In the genomic region with DNA sequence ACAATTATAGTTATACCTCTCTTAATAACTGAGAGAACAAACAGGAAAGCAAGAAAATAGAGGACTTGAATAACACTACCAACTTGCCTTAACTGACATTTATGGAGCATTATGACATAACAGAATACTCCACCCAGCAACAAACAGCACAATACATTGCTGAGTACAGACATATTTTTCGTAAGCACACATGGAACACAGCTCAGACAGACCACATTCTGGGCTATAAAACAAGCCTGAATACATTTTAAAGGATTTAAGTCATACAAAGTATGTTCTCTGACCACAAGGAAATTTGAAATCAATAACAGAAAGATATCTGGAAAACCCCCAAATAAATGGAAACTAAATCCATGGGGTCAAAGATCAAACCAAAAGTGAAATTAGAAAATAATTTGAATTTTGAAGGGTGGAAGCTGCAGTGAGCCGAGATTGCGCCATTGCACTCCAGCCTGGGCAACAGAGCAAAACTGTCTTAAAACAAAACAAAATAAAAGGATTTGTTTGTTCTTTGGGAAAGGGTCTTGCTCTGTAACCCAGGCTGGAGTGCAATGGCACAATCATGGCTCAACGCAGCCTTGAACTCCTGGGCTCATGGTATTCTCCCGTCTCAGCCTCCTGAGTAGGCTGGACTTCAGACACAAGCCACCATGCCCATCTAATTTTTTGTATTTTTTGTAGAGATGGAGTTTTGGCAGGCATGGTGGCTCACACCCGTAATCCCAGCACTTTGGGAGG, we compare ENCODE assay signal across 1 cellular context.
TF ChIP-seq lines count a peak whose summit lies in the region.

No MANE protein-coding gene starts in this region.

TF ChIP-seq in HepG2, 621 proteins besides CTCF, POLR2A, EP300 and RAD21 (continued from another document):
- TF ChIP-seq, protein P1, sequence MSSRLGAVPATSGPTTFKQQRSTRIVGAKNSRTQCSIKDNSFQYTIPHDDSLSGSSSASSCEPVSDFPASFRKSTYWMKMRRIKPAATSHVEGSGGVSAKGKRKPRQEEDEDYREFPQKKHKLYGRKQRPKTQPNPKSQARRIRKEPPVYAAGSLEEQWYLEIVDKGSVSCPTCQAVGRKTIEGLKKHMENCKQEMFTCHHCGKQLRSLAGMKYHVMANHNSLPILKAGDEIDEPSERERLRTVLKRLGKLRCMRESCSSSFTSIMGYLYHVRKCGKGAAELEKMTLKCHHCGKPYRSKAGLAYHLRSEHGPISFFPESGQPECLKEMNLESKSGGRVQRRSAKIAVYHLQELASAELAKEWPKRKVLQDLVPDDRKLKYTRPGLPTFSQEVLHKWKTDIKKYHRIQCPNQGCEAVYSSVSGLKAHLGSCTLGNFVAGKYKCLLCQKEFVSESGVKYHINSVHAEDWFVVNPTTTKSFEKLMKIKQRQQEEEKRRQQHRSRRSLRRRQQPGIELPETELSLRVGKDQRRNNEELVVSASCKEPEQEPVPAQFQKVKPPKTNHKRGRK (CRISPR knock-in tag; IDR thresholded peaks at IDR 0.05) = no peak
- TF ChIP-seq MED1 (CRISPR knock-in tag; IDR thresholded peaks at IDR 0.05) (peak; percentile 19; the same call in 1 of the 2 replicates), GZF1 (CRISPR knock-in tag; IDR thresholded peaks at IDR 0.05) (no peak), ZNF225 (CRISPR knock-in tag; IDR thresholded peaks at IDR 0.05) (no peak), ZNF777 (CRISPR knock-in tag; IDR thresholded peaks at IDR 0.05) (no peak), ASH2L (IDR thresholded peaks at IDR 0.05; ENCODE audit: insufficient read length, low read depth, low read length) (no peak), ZNF644 (CRISPR knock-in tag; IDR thresholded peaks at IDR 0.05; ENCODE audit: low read depth) (peak; percentile 78), ZMYM2 (CRISPR knock-in tag; IDR thresholded peaks at IDR 0.05) (0 out of 2 replicates have a peak, but pooled peaks have one; percentile 40), SETDB1 (CRISPR knock-in tag; IDR thresholded peaks at IDR 0.05; ENCODE audit: borderline replicate concordance) (no peak), ZNF451 (CRISPR knock-in tag; IDR thresholded peaks at IDR 0.05) (no peak), ZNF616 (CRISPR knock-in tag; IDR thresholded peaks at IDR 0.05; ENCODE audit: low read depth) (no peak), ZFP41 (CRISPR knock-in tag; IDR thresholded peaks at IDR 0.05; ENCODE audit: borderline replicate concordance) (no peak), HMG20A (CRISPR knock-in tag; IDR thresholded peaks at IDR 0.05; ENCODE audit: borderline replicate concordance) (0 out of 2 replicates have a peak, but pooled peaks have one; percentile 34), ZNF569 (CRISPR knock-in tag; IDR thresholded peaks at IDR 0.05; ENCODE audit: borderline replicate concordance) (no peak), ZBTB3 (CRISPR knock-in tag; IDR thresholded peaks at IDR 0.05; ENCODE audit: borderline replicate concordance, low read depth) (no peak), RCOR2 (CRISPR knock-in tag; IDR thresholded peaks at IDR 0.05) (peak; percentile 60; the same call in 1 of the 2 replicates), THYN1 (CRISPR knock-in tag; IDR thresholded peaks at IDR 0.05; ENCODE audit: borderline replicate concordance, low read depth) (no peak), SOX13 (IDR thresholded peaks at IDR 0.05) (no peak), SOX13 (CRISPR knock-in tag; conservative IDR thresholded peaks at IDR 0.05 in 1 of 2, IDR thresholded peaks at IDR 0.05 in 1 of 2) (peak in 1 of 2 experiments; percentile 54; a peak in 2 of 4 replicates), BRCA1 (CRISPR knock-in tag; IDR thresholded peaks at IDR 0.05) (no peak), ZNF331 (CRISPR knock-in tag; IDR thresholded peaks at IDR 0.05) (0 out of 2 replicates have a peak, but pooled peaks have one; percentile 15), ZFP36L2 (CRISPR knock-in tag; IDR thresholded peaks at IDR 0.05) (no peak), GATAD2A (CRISPR knock-in tag; IDR thresholded peaks at IDR 0.05) (peak; percentile 73), ZMYM4 (CRISPR knock-in tag; IDR thresholded peaks at IDR 0.05) (0 out of 2 replicates have a peak, but pooled peaks have one; percentile 24), ADNP (CRISPR knock-in tag; IDR thresholded peaks at IDR 0.05) (no peak), MED13 (CRISPR knock-in tag; IDR thresholded peaks at IDR 0.05) (no peak), CREM (IDR thresholded peaks at IDR 0.05) (no peak), CREM (CRISPR knock-in tag; IDR thresholded peaks at IDR 0.05) (no peak), ZNF367 (CRISPR knock-in tag; IDR thresholded peaks at IDR 0.05; ENCODE audit: borderline replicate concordance) (no peak), ZNF234 (CRISPR knock-in tag; conservative IDR thresholded peaks at IDR 0.05) (no peak), KDM1A (CRISPR knock-in tag; IDR thresholded peaks at IDR 0.05) (0 out of 2 replicates have a peak, but pooled peaks have one; percentile 42), YEATS4 (CRISPR knock-in tag; IDR thresholded peaks at IDR 0.05; ENCODE audit: borderline replicate concordance) (no peak), MIER3 (CRISPR knock-in tag; IDR thresholded peaks at IDR 0.05; ENCODE audit: borderline replicate concordance) (no peak), NR2F6 (IDR thresholded peaks at IDR 0.05) (no peak), NR2F6 (CRISPR knock-in tag; IDR thresholded peaks at IDR 0.05) (peak; percentile 46; the same call in 1 of the 2 replicates)
- TF ChIP-seq, protein P2, sequence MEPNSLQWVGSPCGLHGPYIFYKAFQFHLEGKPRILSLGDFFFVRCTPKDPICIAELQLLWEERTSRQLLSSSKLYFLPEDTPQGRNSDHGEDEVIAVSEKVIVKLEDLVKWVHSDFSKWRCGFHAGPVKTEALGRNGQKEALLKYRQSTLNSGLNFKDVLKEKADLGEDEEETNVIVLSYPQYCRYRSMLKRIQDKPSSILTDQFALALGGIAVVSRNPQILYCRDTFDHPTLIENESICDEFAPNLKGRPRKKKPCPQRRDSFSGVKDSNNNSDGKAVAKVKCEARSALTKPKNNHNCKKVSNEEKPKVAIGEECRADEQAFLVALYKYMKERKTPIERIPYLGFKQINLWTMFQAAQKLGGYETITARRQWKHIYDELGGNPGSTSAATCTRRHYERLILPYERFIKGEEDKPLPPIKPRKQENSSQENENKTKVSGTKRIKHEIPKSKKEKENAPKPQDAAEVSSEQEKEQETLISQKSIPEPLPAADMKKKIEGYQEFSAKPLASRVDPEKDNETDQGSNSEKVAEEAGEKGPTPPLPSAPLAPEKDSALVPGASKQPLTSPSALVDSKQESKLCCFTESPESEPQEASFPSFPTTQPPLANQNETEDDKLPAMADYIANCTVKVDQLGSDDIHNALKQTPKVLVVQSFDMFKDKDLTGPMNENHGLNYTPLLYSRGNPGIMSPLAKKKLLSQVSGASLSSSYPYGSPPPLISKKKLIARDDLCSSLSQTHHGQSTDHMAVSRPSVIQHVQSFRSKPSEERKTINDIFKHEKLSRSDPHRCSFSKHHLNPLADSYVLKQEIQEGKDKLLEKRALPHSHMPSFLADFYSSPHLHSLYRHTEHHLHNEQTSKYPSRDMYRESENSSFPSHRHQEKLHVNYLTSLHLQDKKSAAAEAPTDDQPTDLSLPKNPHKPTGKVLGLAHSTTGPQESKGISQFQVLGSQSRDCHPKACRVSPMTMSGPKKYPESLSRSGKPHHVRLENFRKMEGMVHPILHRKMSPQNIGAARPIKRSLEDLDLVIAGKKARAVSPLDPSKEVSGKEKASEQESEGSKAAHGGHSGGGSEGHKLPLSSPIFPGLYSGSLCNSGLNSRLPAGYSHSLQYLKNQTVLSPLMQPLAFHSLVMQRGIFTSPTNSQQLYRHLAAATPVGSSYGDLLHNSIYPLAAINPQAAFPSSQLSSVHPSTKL (CRISPR knock-in tag; IDR thresholded peaks at IDR 0.05) = peak; percentile 48; the same call in 1 of the 2 replicates
- TF ChIP-seq, protein P3, sequence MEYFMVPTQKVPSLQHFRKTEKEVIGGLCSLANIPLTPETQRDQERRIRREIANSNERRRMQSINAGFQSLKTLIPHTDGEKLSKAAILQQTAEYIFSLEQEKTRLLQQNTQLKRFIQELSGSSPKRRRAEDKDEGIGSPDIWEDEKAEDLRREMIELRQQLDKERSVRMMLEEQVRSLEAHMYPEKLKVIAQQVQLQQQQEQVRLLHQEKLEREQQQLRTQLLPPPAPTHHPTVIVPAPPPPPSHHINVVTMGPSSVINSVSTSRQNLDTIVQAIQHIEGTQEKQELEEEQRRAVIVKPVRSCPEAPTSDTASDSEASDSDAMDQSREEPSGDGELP (IDR thresholded peaks at IDR 0.05; ENCODE audit: borderline replicate concordance, low read depth) = no peak
- TF ChIP-seq, protein P4, sequence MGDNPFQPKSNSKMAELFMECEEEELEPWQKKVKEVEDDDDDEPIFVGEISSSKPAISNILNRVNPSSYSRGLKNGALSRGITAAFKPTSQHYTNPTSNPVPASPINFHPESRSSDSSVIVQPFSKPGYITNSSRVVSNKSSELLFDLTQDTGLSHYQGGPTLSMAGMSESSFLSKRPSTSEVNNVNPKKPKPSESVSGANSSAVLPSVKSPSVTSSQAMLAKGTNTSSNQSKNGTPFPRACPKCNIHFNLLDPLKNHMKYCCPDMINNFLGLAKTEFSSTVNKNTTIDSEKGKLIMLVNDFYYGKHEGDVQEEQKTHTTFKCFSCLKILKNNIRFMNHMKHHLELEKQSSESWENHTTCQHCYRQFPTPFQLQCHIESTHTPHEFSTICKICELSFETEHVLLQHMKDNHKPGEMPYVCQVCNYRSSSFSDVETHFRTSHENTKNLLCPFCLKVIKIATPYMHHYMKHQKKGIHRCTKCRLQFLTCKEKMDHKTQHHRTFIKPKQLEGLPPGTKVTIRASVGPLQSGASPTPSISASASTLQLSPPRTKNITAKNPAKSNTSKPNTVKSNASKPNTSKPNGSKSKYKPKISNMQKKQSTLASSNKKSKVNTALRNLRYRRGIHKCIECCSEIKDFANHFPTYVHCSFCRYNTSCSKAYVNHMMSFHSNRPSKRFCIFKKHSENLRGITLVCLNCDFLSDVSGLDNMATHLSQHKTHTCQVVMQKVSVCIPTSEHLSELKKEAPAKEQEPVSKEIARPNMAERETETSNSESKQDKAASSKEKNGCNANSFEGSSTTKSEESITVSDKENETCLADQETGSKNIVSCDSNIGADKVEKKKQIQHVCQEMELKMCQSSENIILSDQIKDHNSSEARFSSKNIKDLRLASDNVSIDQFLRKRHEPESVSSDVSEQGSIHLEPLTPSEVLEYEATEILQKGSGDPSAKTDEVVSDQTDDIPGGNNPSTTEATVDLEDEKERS (CRISPR knock-in tag; IDR thresholded peaks at IDR 0.05) = no peak
- TF ChIP-seq, protein P5, sequence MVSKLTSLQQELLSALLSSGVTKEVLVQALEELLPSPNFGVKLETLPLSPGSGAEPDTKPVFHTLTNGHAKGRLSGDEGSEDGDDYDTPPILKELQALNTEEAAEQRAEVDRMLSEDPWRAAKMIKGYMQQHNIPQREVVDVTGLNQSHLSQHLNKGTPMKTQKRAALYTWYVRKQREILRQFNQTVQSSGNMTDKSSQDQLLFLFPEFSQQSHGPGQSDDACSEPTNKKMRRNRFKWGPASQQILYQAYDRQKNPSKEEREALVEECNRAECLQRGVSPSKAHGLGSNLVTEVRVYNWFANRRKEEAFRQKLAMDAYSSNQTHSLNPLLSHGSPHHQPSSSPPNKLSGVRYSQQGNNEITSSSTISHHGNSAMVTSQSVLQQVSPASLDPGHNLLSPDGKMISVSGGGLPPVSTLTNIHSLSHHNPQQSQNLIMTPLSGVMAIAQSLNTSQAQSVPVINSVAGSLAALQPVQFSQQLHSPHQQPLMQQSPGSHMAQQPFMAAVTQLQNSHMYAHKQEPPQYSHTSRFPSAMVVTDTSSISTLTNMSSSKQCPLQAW (CRISPR knock-in tag; IDR thresholded peaks at IDR 0.05) = no peak
- TF ChIP-seq, protein P6, sequence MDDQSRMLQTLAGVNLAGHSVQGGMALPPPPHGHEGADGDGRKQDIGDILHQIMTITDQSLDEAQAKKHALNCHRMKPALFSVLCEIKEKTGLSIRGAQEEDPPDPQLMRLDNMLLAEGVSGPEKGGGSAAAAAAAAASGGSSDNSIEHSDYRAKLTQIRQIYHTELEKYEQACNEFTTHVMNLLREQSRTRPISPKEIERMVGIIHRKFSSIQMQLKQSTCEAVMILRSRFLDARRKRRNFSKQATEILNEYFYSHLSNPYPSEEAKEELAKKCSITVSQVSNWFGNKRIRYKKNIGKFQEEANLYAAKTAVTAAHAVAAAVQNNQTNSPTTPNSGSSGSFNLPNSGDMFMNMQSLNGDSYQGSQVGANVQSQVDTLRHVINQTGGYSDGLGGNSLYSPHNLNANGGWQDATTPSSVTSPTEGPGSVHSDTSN (CRISPR knock-in tag; IDR thresholded peaks at IDR 0.05; ENCODE audit: borderline replicate concordance) = no peak
- TF ChIP-seq, protein P7, sequence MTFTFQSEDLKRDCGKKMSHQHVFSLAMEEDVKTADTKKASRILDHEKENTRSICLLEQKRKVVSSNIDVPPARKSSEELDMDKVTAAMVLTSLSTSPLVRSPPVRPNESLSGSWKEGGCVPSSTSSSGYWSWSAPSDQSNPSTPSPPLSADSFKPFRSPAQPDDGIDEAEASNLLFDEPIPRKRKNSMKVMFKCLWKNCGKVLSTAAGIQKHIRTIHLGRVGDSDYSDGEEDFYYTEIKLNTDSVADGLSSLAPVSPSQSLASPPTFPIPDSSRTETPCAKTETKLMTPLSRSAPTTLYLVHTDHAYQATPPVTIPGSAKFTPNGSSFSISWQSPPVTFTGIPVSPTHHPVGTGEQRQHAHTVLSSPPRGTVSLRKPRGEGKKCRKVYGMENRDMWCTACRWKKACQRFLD (CRISPR knock-in tag; IDR thresholded peaks at IDR 0.05; ENCODE audit: borderline replicate concordance) = no peak
TF ChIP-seq in HepG2: peak in this region for 32.
